Comparison of ENCODE assay signal across 19 cellular contexts in the genomic region with DNA sequence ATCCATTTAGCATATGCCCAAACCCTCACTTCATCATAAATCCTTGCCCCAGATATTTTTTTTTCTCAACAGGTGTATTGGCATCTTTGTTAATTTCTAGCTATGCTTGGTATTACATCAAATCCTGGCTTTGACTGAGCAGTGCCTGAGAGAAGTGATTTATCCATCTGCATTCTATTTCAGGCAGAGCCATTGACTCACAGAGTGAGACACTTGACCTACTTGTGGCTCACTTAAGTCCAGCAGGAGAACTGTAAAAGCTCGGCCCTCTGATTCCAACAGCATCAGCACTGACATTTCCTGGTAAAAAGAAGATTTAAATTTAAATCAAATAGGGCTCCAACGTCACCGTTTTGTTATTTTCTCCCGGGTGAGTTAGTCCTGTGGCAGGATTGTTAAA.
A peak's percentile ranks its signal among the peaks of the same experiment; 100 is the strongest.
DNase-seq lines count a peak whose midpoint lies in the region; FAIRE-seq and TF ChIP-seq lines count a peak whose summit lies in the region.
"Had no signal": no experiment of that assay in that cellular context is flagged by ENCODE, and none has a peak within 500 bp of the region (broad histone marks: within the 10 kb centered on the region; RNA-seq: fewer than 3 reads in every experiment).

No MANE protein-coding gene starts in this region.

- H3K36me3 ChIP-seq in PC-9 (ENCODE audit: low read depth), result no peaks in the 10 kb centered on the region
- H3K36me3 ChIP-seq: uterus had no signal

- no peaks in the 10 kb centered on the region for H3K9me2 ChIP-seq in PC-9 (ENCODE audit: insufficient read depth)

- no peaks in the 10 kb centered on the region for H3K79me2 ChIP-seq in PC-9 (ENCODE audit: low read depth)

- TF ChIP-seq CTCF in epithelial cell of esophagus (IDR thresholded peaks at IDR 0.05; ENCODE audit: insufficient read depth, low read depth, low read length, missing control alignments), result no peak
- no peak for TF ChIP-seq CTCF in PC-9 (conservative IDR thresholded peaks at IDR 0.05)
- TF ChIP-seq CTCF in type B pancreatic cell (conservative IDR thresholded peaks at IDR 0.05), result no peak

- in situ Hi-C loops in ACHN (cut with HindIII; ENCODE audit: low pct_ligation_motif_present, low pct_unique_long_range_greater_than_20kb, low sequenced_read_pairs), result no loop called here

- intact Hi-C loops in PC-9 (cut with micrococcal nuclease; ENCODE audit: unreplicated experiment), result no loop called here

- peak; percentile 95 for FAIRE-seq in H54 (lab: Jason Lieb, UNC)
- peak; percentile 81 for FAIRE-seq in islet of Langerhans (lab: Jason Lieb, UNC)
- FAIRE-seq: K562 had no signal

- TF ChIP-seq POLR2A in H54 (IDR thresholded peaks at IDR 0.05; ENCODE audit: low read depth, low read length), result no peak

- no peak overlapping the region for H3K4me2 ChIP-seq in PC-9
- H3K4me2 ChIP-seq: smooth muscle cell had no signal

- no peaks in the 10 kb centered on the region for H3K27me3 ChIP-seq in PC-9 (ENCODE audit: insufficient read depth, low read depth)
- H3K27me3 ChIP-seq: uterus had no signal

- H3K4me1 Mint-ChIP-seq in type B pancreatic cell (ENCODE audit: unreplicated experiment), result no peaks in the 10 kb centered on the region
- H3K4me1 Mint-ChIP-seq: stimulated activated memory B cell treated with anti-CD40 and anti-IgM and Interleukin-4, amounts not matched to agents 10 μg/mL and 1 μg/mL and 100 μg/mL, for 72 hours had no signal

- no TSS peak for BruUV-seq in PC-9 (replicated peaks; lab: Mats Ljungman, UMichigan)

- H3K9me3 ChIP-seq in PC-9 (ENCODE audit: insufficient read depth, low read depth), result no peaks in the 10 kb centered on the region; the same call in 1 of the 2 replicates
- H3K9me3 ChIP-seq: Caco-2, uterus had no signal

- H3K4me3 ChIP-seq in epithelial cell of esophagus (ENCODE audit: low read length) (no peak overlapping the region), PC-9 (no peak overlapping the region)
- H3K4me3 ChIP-seq: K562, smooth muscle cell, uterus had no signal

- POLR2A ChIA-PET in PC-9 (lab: Charles Lee; ENCODE audit: unreplicated experiment), result no interaction called here

- no peaks in the 10 kb centered on the region for H4K20me1 ChIP-seq in PC-9 (ENCODE audit: insufficient read depth)

- peaks cover 10% of the 10 kb centered on the region for H3K9me3 Mint-ChIP-seq in type B pancreatic cell

- no peak overlapping the region for H3K4me3 Mint-ChIP-seq in type B pancreatic cell
- H3K4me3 Mint-ChIP-seq: stimulated activated memory B cell treated with anti-CD40 and anti-IgM and Interleukin-4, amounts not matched to agents 10 μg/mL and 1 μg/mL and 100 μg/mL, for 72 hours had no signal

- no peaks in the 10 kb centered on the region for H3K36me3 Mint-ChIP-seq in type B pancreatic cell
- H3K36me3 Mint-ChIP-seq: stimulated activated memory B cell treated with anti-CD40 and anti-IgM and Interleukin-4, amounts not matched to agents 10 μg/mL and 1 μg/mL and 100 μg/mL, for 72 hours had no signal

- no peak overlapping the region for H2AFZ ChIP-seq in PC-9

- H3F3A ChIP-seq in PC-9 (ENCODE audit: insufficient read depth, low read depth), result peaks cover 5% of the 10 kb centered on the region; the same call in 1 of the 2 replicates

- DNase-seq in ACHN, result peak; percentile 3
- DNase-seq in H54 (ENCODE audit: insufficient read length, low spot score), result peak; percentile 8
- DNase-seq in epithelial cell of esophagus (ENCODE audit: low read depth), result peak; percentile 34
- no peak for DNase-seq in PC-9
- DNase-seq in putamen (ENCODE audit: low spot score), result no peak
- no peak for DNase-seq in stimulated activated CD4-positive, alpha-beta T cell treated with anti-CD3 and anti-CD28 coated beads, Interleukin-4, amount 100 ng/mL, for 24 hours
- no peak for DNase-seq in type B pancreatic cell (ENCODE audit: extremely low spot score, unreplicated experiment)
- DNase-seq: activated naive CD4-positive, alpha-beta T cell treated with anti-CD3 and anti-CD28 coated beads, Interleukin-2, amount 50 U/mL, for 16 hours; Caco-2; central memory CD4-positive, alpha-beta T cell; NCI-H1092; NCI-H2171 treated with DMSO at 0.1 percent for 48 hours; NK-92 treated with Interleukin-12 subunit alpha and Interleukin-12 subunit beta, amount 100 ng/mL, for 24 hours; SIG-M5; uterus had no signal

- no peak overlapping the region for H3K27ac Mint-ChIP-seq in type B pancreatic cell
- H3K27ac Mint-ChIP-seq: stimulated activated memory B cell treated with anti-CD40 and anti-IgM and Interleukin-4, amounts not matched to agents 10 μg/mL and 1 μg/mL and 100 μg/mL, for 72 hours had no signal

- no peak overlapping the region for H3K27ac ChIP-seq in PC-9
- H3K27ac ChIP-seq: uterus had no signal

- peaks cover 16% of the 10 kb centered on the region for H3K4me1 ChIP-seq in PC-9 (replicated peaks; ENCODE audit: insufficient read depth)
- H3K4me1 ChIP-seq: Caco-2, uterus had no signal

- no peaks in the 10 kb centered on the region for H3K27me3 Mint-ChIP-seq in type B pancreatic cell
- H3K27me3 Mint-ChIP-seq: stimulated activated memory B cell treated with anti-CD40 and anti-IgM and Interleukin-4, amounts not matched to agents 10 μg/mL and 1 μg/mL and 100 μg/mL, for 72 hours had no signal

- CTCF ChIA-PET in PC-9 (lab: Charles Lee), result no interaction called here

Comparison
In these comparisons a context has a peak if more than half of its experiments do, and no peak if none do; other contexts are left out.
1. DNase-seq: peak in ACHN (single experiment), H54 (single experiment) and epithelial cell of esophagus (single experiment); none in PC-9 (0 of 2), putamen (single experiment), stimulated activated CD4-positive, alpha-beta T cell treated with anti-CD3 and anti-CD28 coated beads, Interleukin-4, amount 100 ng/mL, for 24 hours (single experiment) and type B pancreatic cell (single experiment).